23 cellular contexts compared by ENCODE assay signal in the genomic region with DNA sequence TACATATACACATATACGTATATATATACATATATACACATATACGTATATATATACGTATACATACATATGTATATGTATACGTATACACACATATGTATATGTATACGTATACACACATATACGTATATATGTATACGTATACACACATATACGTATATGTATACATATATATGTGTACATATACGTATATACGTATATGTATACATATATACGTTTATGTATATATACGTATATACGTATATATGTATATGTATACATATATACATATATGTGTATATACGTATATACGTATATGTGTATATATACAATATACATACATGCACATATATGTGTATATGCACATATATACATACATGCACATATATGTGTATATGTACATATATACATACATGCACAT.
"Had no signal": no experiment of that assay in that cellular context is flagged by ENCODE, and none has a peak within 500 bp of the region (broad histone marks: within the 10 kb centered on the region; RNA-seq: fewer than 3 reads in every experiment).

No MANE protein-coding gene starts in this region.

- H3K9ac ChIP-seq: SK-N-SH had no signal

- FAIRE-seq: HTR-8/SVneo had no signal

- H3K4me2 ChIP-seq: SK-N-SH had no signal

- DNase-seq: KBM-7, MV-4-11, NCI-H1048, NCI-H1105, NCI-H1417, NCI-H146, NCI-H1694 treated with DMSO at 0.1 percent for 48 hours, NCI-H1930, NCI-H2081, NCI-H2107, NCI-H226, NCI-H446, NCI-H510A, NCI-H524 treated with DMSO at 0.1 percent for 48 hours, NCI-H69, NCI-H774, SHP77, SK-N-SH, SW 1271, T-cell had no signal

- H3K9me3 ChIP-seq: SK-N-SH had no signal

- ATAC-seq: T-cell had no signal

- H3K27ac ChIP-seq: HL-60, RWPE1 had no signal
